Comparison of ENCODE assay signal across 27 cellular contexts in the genomic region with DNA sequence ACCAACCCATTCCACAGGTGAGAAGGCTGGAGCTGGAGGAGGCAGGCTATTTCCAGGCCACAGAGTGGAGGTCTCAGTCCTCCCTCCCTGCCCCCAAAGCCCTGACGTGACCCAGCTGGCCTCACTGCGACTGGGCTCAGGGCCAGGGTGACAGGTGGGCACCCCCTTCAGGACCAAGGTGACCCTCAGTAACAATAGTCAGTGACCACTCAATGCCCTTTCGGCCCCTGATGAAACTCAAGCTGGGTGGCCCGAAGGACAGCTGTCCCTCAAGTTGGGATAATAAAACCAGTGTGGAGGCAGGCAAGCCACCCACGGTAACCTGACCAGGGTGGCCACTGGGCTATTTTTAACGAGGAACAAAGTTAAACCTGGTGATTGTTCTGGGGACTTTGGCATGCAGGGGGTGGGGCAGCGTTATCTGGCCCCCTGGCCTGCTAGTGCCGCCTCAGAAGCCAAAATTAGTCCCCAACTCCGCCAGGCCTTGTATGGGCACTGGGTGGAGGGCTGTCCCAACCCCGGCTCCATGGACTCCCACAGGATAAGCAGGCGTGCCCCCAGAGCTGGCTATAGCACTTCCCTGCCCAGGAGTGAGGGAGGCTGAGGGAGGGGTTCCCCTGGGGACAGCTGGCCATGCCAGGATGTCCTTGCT. TPM values are rescaled to one million over a fixed set of nuclear protein-coding genes. Genes with fewer than 3 reads are reported as not detected.
A peak's percentile ranks its signal among the peaks of the same experiment; 100 is the strongest.
DNase-seq lines count a peak whose midpoint lies in the region; ATAC-seq and TF ChIP-seq lines count a peak whose summit lies in the region.
"Had no signal": no experiment of that assay in that cellular context is flagged by ENCODE, and none has a peak within 500 bp of the region (broad histone marks: within the 10 kb centered on the region; RNA-seq: fewer than 3 reads in every experiment).

No MANE protein-coding gene starts in this region.

- TF ChIP-seq CTCF in Caco-2 (IDR thresholded peaks at IDR 0.05; ENCODE audit: insufficient read depth in 1 of 2, low read depth in 1 of 2, low read length in 1 of 2, severe bottlenecking in 1 of 2, unreplicated experiment in 1 of 2): no peak
- TF ChIP-seq CTCF in RWPE1 (conservative IDR thresholded peaks at IDR 0.05; ENCODE audit: low read depth): no peak
- no peak for TF ChIP-seq CTCF in heart left ventricle (IDR thresholded peaks at IDR 0.05)

- H3K9me3 ChIP-seq in Caco-2: no peaks in the 10 kb centered on the region
- no peaks in the 10 kb centered on the region for H3K9me3 ChIP-seq in heart left ventricle
- no peaks in the 10 kb centered on the region for H3K9me3 ChIP-seq in naive thymus-derived CD4-positive, alpha-beta T cell (ENCODE audit: control insufficient read depth in 2 of 3, low read length in 3 of 3)
- H3K9me3 ChIP-seq: BLaER1 had no signal

- POLR2A ChIA-PET in Caco-2 (lab: Charles Lee) (interaction anchor here (0.7 kb wide), 1 partner anchor 80 kb away, joined by 3 read pairs; no protein-coding TSS in a partner anchor), RWPE1 (lab: Yijun Ruan, JAX; ENCODE audit: low non-redundant PET) (no interaction called here)
- POLR2A ChIA-PET in naive thymus-derived CD4-positive, alpha-beta T cell (lab: Charles Lee): interaction anchor here (0.5 to 2.4 kb wide), 4 partner anchors 8 to 241 kb away, joined by 3 to 9 read pairs (median 4); a partner anchor contains a TSS

- intact Hi-C loops in Caco-2 (cut with micrococcal nuclease; ENCODE audit: unreplicated experiment): loop anchor here (10.0 kb wide), 1 partner anchor 82 kb away; a partner anchor contains a TSS
- intact Hi-C loops in heart left ventricle (cut with DNase I): loop anchor here in 1 of 10 donors (10.0 kb wide), 1 partner anchor 232 kb away; a partner anchor contains a TSS
- intact Hi-C loops in naive thymus-derived CD4-positive, alpha-beta T cell (cut with micrococcal nuclease): loop anchor here in 1 of 2 donors (10.0 kb wide), 1 partner anchor 232 kb away; a partner anchor contains a TSS

- H3K4me1 Mint-ChIP-seq in Caco-2 (ENCODE audit: low read depth, unreplicated experiment): peaks cover 48% of the 10 kb centered on the region
- peaks cover 23 to 37% (median 33%) of the 10 kb centered on the region in 7 donors for H3K4me1 Mint-ChIP-seq in naive thymus-derived CD4-positive, alpha-beta T cell

- H3K27ac ChIP-seq in RWPE1 (peak overlapping the region; percentile 89), heart left ventricle (peak overlapping the region; percentile 85 to 99 (median 94))
- H3K27ac ChIP-seq in naive thymus-derived CD4-positive, alpha-beta T cell (ENCODE audit: low read depth, low read length): peak overlapping the region; percentile 88
- H3K27ac ChIP-seq: BLaER1, HL-60 had no signal

- H3K27me3 Mint-ChIP-seq in Caco-2 (ENCODE audit: insufficient read depth, unreplicated experiment): no peaks in the 10 kb centered on the region
- no peaks in the 10 kb centered on the region for H3K27me3 Mint-ChIP-seq in naive thymus-derived CD4-positive, alpha-beta T cell
- H3K27me3 Mint-ChIP-seq: activated B cell treated with CpG ODN at 0.5 μM for 24 hours; activated naive CD8-positive, alpha-beta T cell had no signal

- CTCF ChIA-PET in Caco-2 (lab: Charles Lee): interaction anchor here (1.7 kb wide), 1 partner anchor 28 kb away, joined by 10 read pairs; no protein-coding TSS in a partner anchor
- CTCF ChIA-PET in RWPE1 (lab: Yijun Ruan, JAX): interaction anchor here (0.7 kb wide), 1 partner anchor 1678 kb away, joined by 3 read pairs; no protein-coding TSS in a partner anchor
- CTCF ChIA-PET in naive thymus-derived CD4-positive, alpha-beta T cell (lab: Charles Lee): interaction anchor here (0.9 to 2.0 kb wide), 2 partner anchors 25 to 40 kb away, joined by 3 to 11 read pairs; no protein-coding TSS in a partner anchor

- no peaks in the 10 kb centered on the region for H3K27me3 ChIP-seq in Caco-2 (replicated peaks; ENCODE audit: control insufficient read depth, insufficient read depth, low read length)
- H3K27me3 ChIP-seq in heart left ventricle: no peaks in the 10 kb centered on the region
- H3K27me3 ChIP-seq in naive thymus-derived CD4-positive, alpha-beta T cell (ENCODE audit: control insufficient read depth in 2 of 2, insufficient read depth in 2 of 2, low read length in 2 of 2): no peaks in the 10 kb centered on the region
- H3K27me3 ChIP-seq: BLaER1 had no signal

- TF ChIP-seq POLR2A in heart left ventricle (IDR thresholded peaks at IDR 0.05): peak; percentile 58 to 89

- peaks cover 8% of the 10 kb centered on the region for H3K36me3 Mint-ChIP-seq in Caco-2 (ENCODE audit: insufficient read depth, unreplicated experiment)
- peaks cover 0 to 5% (median 0%) of the 10 kb centered on the region in 5 donors for H3K36me3 Mint-ChIP-seq in naive thymus-derived CD4-positive, alpha-beta T cell
- H3K36me3 Mint-ChIP-seq: activated naive CD8-positive, alpha-beta T cell had no signal

- DNase-seq in Caco-2 (no peak), RWPE1 (ENCODE audit: low spot score) (no peak), heart left ventricle (peak; percentile 85 to 94 (median 87)), NCI-H69 (lab: John Stamatoyannopoulos, UW) (no peak), AML-193 (lab: John Stamatoyannopoulos, UW) (no peak), NCI-H1105 (lab: John Stamatoyannopoulos, UW) (no peak)
- no peak for DNase-seq in naive thymus-derived CD4-positive, alpha-beta T cell
- DNase-seq: activated B cell treated with CpG ODN at 0.5 μM for 24 hours; activated CD4-positive, alpha-beta T cell treated with anti-CD3 and anti-CD28 coated beads, Interleukin-2, amount 50 U/mL, for 48 hours; activated CD8-positive, alpha-beta memory T cell treated with anti-CD3 and anti-CD28 coated beads, Interleukin-2, amount 50 U/mL, for 4 hours; aorta; central memory CD4-positive, alpha-beta T cell; DMS79; GF-D8; NCI-H2029 treated with DMSO at 0.1 percent for 48 hours; NCI-H2227 treated with DMSO at 0.1 percent for 48 hours; NCI-H774; nephron progenitor cell; T1000 had no signal

- H3K36me3 ChIP-seq in Caco-2 (ENCODE audit: control insufficient read depth, insufficient read depth, low read length): no peaks in the 10 kb centered on the region
- H3K36me3 ChIP-seq in heart left ventricle: peaks cover 0 to 25% (median 7%) of the 10 kb centered on the region in 9 donors
- peaks cover 0 to 11% (median 0%) of the 10 kb centered on the region in 3 experiments for H3K36me3 ChIP-seq in naive thymus-derived CD4-positive, alpha-beta T cell (ENCODE audit: control insufficient read depth in 2 of 3, insufficient read depth in 3 of 3, low read length in 3 of 3)

- no peak overlapping the region for H3K27ac Mint-ChIP-seq in Caco-2 (ENCODE audit: unreplicated experiment)
- H3K27ac Mint-ChIP-seq in naive thymus-derived CD4-positive, alpha-beta T cell: peak overlapping the region in 5 of 9 donors; percentile 4 to 99 (median 81)
- H3K27ac Mint-ChIP-seq: activated B cell treated with CpG ODN at 0.5 μM for 24 hours; activated T-helper 2 cell treated with anti-CD3 and anti-CD28 coated beads, Interferon-gamma antibody, Interleukin-2, Interleukin-4, amounts not matched to agents 10 μg/mL and 5 μg/mL and 100 μg/mL, durations not matched to agents 14 hours and 24 hours and 36 hours; nephron progenitor cell; progenitor cell of endocrine pancreas had no signal

- H3K4me3 ChIP-seq in Caco-2 (ENCODE audit: low read depth, low read length): no peak overlapping the region
- peak overlapping the region; percentile 32 to 92 (median 69) for H3K4me3 ChIP-seq in heart left ventricle
- H3K4me3 ChIP-seq in naive thymus-derived CD4-positive, alpha-beta T cell (ENCODE audit: low read length): no peak overlapping the region
- H3K4me3 ChIP-seq: BLaER1, skin epidermis had no signal

- peak overlapping the region; percentile 88 for H3K4me3 Mint-ChIP-seq in Caco-2 (ENCODE audit: unreplicated experiment)
- H3K4me3 Mint-ChIP-seq in naive thymus-derived CD4-positive, alpha-beta T cell: no peak overlapping the region

- no TSS peak for BruUV-seq in Caco-2 (replicated peaks; lab: Mats Ljungman, UMichigan)

- ATAC-seq in heart left ventricle: peak; percentile 60 to 70 (median 67)
- no peak for ATAC-seq in naive thymus-derived CD4-positive, alpha-beta T cell
- no peak for ATAC-seq in HG02970 (IDR thresholded peaks at IDR 0.05; ENCODE audit: low FRiP score, unreplicated experiment)

- no peaks in the 10 kb centered on the region for H3K9me3 Mint-ChIP-seq in Caco-2 (ENCODE audit: unreplicated experiment)
- no peaks in the 10 kb centered on the region for H3K9me3 Mint-ChIP-seq in naive thymus-derived CD4-positive, alpha-beta T cell
- H3K9me3 Mint-ChIP-seq: activated B cell treated with CpG ODN at 0.5 μM for 24 hours; activated T-helper 2 cell treated with anti-CD3 and anti-CD28 coated beads, Interferon-gamma antibody, Interleukin-2, Interleukin-4, amounts not matched to agents 10 μg/mL and 5 μg/mL and 100 μg/mL, durations not matched to agents 14 hours and 24 hours and 36 hours; nephron progenitor cell had no signal

- WGBS in heart left ventricle, 4 donors: 25 to 55% (median 43%) methylated on average over 7 to 11 of the region's 11 CpGs

- peaks cover 74% of the 10 kb centered on the region for H3K4me1 ChIP-seq in Caco-2
- H3K4me1 ChIP-seq in heart left ventricle: peaks cover 0 to 52% (median 24%) of the 10 kb centered on the region in 12 donors
- H3K4me1 ChIP-seq in naive thymus-derived CD4-positive, alpha-beta T cell (ENCODE audit: control insufficient read depth in 2 of 2, insufficient read depth in 2 of 2, low read length in 2 of 2): peaks cover 15 to 23% of the 10 kb centered on the region in 2 donors

RNA-seq across cellular contexts. Expression of a gene that starts 1.1 kb away (rescaled TPM):
- 36.1 and 40.5 TPM in 2 replicates for total RNA-seq in Caco-2 (2022)
- total RNA-seq in heart left ventricle: over 10,000 TPM in 2 of 9 donors, 1,000 to 10,000 TPM in 7; 4,301 to 15,255 (median 8,364) TPM
- over 10,000 TPM in 1 of 2 donors, 1,000 to 10,000 TPM in 1; 6,829 to 20,003 TPM for polyA plus RNA-seq in heart left ventricle
- total RNA-seq in naive thymus-derived CD4-positive, alpha-beta T cell: 1 to 10 TPM; 2.2 to 8.4 (median 6.5) TPM
- 1 to 10 TPM in 1 of 2 donors, under 1 TPM in 1; 0.73 to 1.5 TPM for polyA plus RNA-seq in naive thymus-derived CD4-positive, alpha-beta T cell
- total RNA-seq: activated B cell treated with CpG ODN at 0.5 μM for 24 hours, M059J had no signal

RNA-seq across cellular contexts. Expression of a gene that starts 2.7 kb away (rescaled TPM):
- total RNA-seq in Caco-2 (2022): 61.1 and 62.2 TPM in 2 replicates
- 10 to 100 TPM; 29.5 to 56.2 (median 43.9) TPM for total RNA-seq in heart left ventricle
- 10 to 100 TPM; 28.8 to 30.2 TPM for polyA plus RNA-seq in heart left ventricle
- 100 to 1,000 TPM in 4 of 5 experiments, 10 to 100 TPM in 1; 86.8 to 210 (median 162) TPM for total RNA-seq in naive thymus-derived CD4-positive, alpha-beta T cell
- polyA plus RNA-seq in naive thymus-derived CD4-positive, alpha-beta T cell: 10 to 100 TPM; 21.4 to 35.0 TPM

RNA-seq across cellular contexts. Expression of a gene that starts 7.8 kb away (rescaled TPM):
- total RNA-seq in Caco-2 (2022) (0.28 and 0.32 TPM in 2 replicates), heart left ventricle (10 to 100 TPM; 13.4 to 29.0 (median 14.4) TPM)
- polyA plus RNA-seq in heart left ventricle: 10 to 100 TPM; 11.4 to 19.6 TPM
- under 1 TPM in 2 of 5 experiments, not detected in 3; 0.10 to 0.24 TPM for total RNA-seq in naive thymus-derived CD4-positive, alpha-beta T cell
- not detected for polyA plus RNA-seq in naive thymus-derived CD4-positive, alpha-beta T cell
- total RNA-seq: activated B cell treated with CpG ODN at 0.5 μM for 24 hours had no signal

RNA-seq across cellular contexts. Expression of a gene that starts 42.2 kb away (rescaled TPM):
- total RNA-seq in Caco-2 (2022) (2.4 and 4.1 TPM in 2 replicates), heart left ventricle (10 to 100 TPM; 10.8 to 27.6 (median 16.4) TPM)
- 1 to 10 TPM; 4.0 to 4.2 TPM for polyA plus RNA-seq in heart left ventricle
- total RNA-seq in naive thymus-derived CD4-positive, alpha-beta T cell: 10 to 100 TPM; 13.7 to 18.7 (median 15.5) TPM
- polyA plus RNA-seq in naive thymus-derived CD4-positive, alpha-beta T cell: 1 to 10 TPM; 7.6 to 8.9 TPM

RNA-seq across cellular contexts. Expression of a gene that starts 42.4 kb away (rescaled TPM):
- total RNA-seq in Caco-2 (2022): 0.39 and 0.63 TPM in 2 replicates
- 100 to 1,000 TPM in 2 of 9 donors, 10 to 100 TPM in 7; 34.1 to 351 (median 50.6) TPM for total RNA-seq in heart left ventricle
- polyA plus RNA-seq in heart left ventricle: 10 to 100 TPM; 41.0 to 79.1 TPM
- 100 to 1,000 TPM in 1 of 5 experiments, 10 to 100 TPM in 3, under 1 TPM in 1; 0.27 to 122 (median 26.1) TPM for total RNA-seq in naive thymus-derived CD4-positive, alpha-beta T cell
- not detected for polyA plus RNA-seq in naive thymus-derived CD4-positive, alpha-beta T cell
- total RNA-seq: M059J had no signal

Comparison
In these comparisons a context has a peak if more than half of its experiments do, and no peak if none do; other contexts are left out.
1. DNase-seq: peak in heart left ventricle (5 of 5); none in Caco-2 (0 of 2), RWPE1 (single experiment), naive thymus-derived CD4-positive, alpha-beta T cell (0 of 9), NCI-H69 (single experiment), AML-193 (0 of 2) and NCI-H1105 (single experiment).
2. H3K4me3 ChIP-seq: peak in heart left ventricle (12 of 12); none in Caco-2 (single experiment) and naive thymus-derived CD4-positive, alpha-beta T cell (single experiment).
3. ATAC-seq: peak in heart left ventricle (4 of 4); none in naive thymus-derived CD4-positive, alpha-beta T cell (single experiment) and HG02970 (single experiment).
4. RNA of a gene that starts 1.1 kb away (total RNA-seq): 4,301 to 15,255 TPM in heart left ventricle; 36.1 to 40.5 TPM in Caco-2 and 2.2 to 8.4 TPM in naive thymus-derived CD4-positive, alpha-beta T cell; every median in the first group is over 100 times any median in the second.
5. RNA of a gene that starts 7.8 kb away (total RNA-seq): 13.4 to 29.0 TPM in heart left ventricle; 0.28 to 0.32 TPM in Caco-2 and 0.10 to 0.24 TPM in naive thymus-derived CD4-positive, alpha-beta T cell; every median in the first group is over 10 times any median in the second.
6. Peak in every context shown above with its lines, with median percentiles within 50 percentile points of each other: H3K27ac ChIP-seq.